Comparison of ENCODE assay signal across 9 cellular contexts in the genomic region with DNA sequence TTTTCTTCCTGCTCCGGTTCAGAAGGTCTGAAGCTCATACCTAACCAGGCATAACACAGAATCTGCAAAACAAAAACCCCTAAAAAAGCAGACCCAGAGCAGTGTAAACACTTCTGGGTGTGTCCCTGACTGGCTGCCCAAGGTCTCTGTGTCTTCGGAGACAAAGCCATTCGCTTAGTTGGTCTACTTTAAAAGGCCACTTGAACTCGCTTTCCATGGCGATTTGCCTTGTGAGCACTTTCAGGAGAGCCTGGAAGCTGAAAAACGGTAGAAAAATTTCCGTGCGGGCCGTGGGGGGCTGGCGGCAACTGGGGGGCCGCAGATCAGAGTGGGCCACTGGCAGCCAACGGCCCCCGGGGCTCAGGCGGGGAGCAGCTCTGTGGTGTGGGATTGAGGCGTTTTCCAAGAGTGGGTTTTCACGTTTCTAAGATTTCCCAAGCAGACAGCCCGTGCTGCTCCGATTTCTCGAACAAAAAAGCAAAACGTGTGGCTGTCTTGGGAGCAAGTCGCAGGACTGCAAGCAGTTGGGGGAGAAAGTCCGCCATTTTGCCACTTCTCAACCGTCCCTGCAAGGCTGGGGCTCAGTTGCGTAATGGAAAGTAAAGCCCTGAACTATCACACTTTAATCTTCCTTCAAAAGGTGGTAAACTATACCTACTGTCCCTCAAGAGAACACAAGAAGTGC. TPM values are rescaled to one million over a fixed set of nuclear protein-coding genes. Genes with fewer than 3 reads are reported as not detected.
DNase-seq lines count a peak whose midpoint lies in the region; ATAC-seq and TF ChIP-seq lines count a peak whose summit lies in the region.
"Had no signal": no experiment of that assay in that cellular context is flagged by ENCODE, and none has a peak within 500 bp of the region (broad histone marks: within the 10 kb centered on the region; RNA-seq: fewer than 3 reads in every experiment).

No MANE protein-coding gene starts in this region.

- 0 to 1% methylated on average over 17 to 24 of the region's 24 CpGs for WGBS in body of pancreas, 2 donors

- H3K27me3 Mint-ChIP-seq in mesothelial cell of epicardium (ENCODE audit: low read depth), result no peaks in the 10 kb centered on the region

- no peaks in the 10 kb centered on the region for H3K27me3 ChIP-seq in body of pancreas

- H3K36me3 Mint-ChIP-seq in mesothelial cell of epicardium, result peaks cover 8% of the 10 kb centered on the region

- peak; percentile 22 for ATAC-seq in body of pancreas
- ATAC-seq in left colon, result peak; percentile 28

- DNase-seq in COLO668 (lab: John Stamatoyannopoulos, UW; ENCODE audit: unreplicated experiment), result peak; percentile 48
- peak; percentile 97 for DNase-seq in KG1 (lab: John Stamatoyannopoulos, UW)
- DNase-seq in SW480 (ENCODE audit: low spot score), result peak; percentile 64
- peak; percentile 67 to 75 (median 71) for DNase-seq in body of pancreas
- peak; percentile 54 to 64 for DNase-seq in left colon
- DNase-seq in stimulated activated CD4-positive, alpha-beta T cell treated with anti-CD3 and anti-CD28 coated beads, TNF-alpha, amount 100 ng/mL, for 24 hours (ENCODE audit: low read depth in 3 of 3), result peak in 2 of 3 experiments; percentile 39 to 57
- DNase-seq in mesothelial cell of epicardium (ENCODE audit: low spot score in 2 of 2, unreplicated experiment in 2 of 2), result no peak
- DNase-seq in amniotic stem cell (lab: John Stamatoyannopoulos, UW), result no peak

- H3K27ac Mint-ChIP-seq in mesothelial cell of epicardium, result no peak overlapping the region
- H3K27ac Mint-ChIP-seq: T-helper 1 cell treated with Interleukin-12 subunit alpha and Interleukin-12 subunit beta and Interleukin-4 antibody, amounts not matched to agents 30 μg/mL and 1 μg/mL, for 36 hours had no signal

- no peaks in the 10 kb centered on the region for H3K9me3 Mint-ChIP-seq in mesothelial cell of epicardium
- H3K9me3 Mint-ChIP-seq: T-helper 1 cell treated with Interleukin-12 subunit alpha and Interleukin-12 subunit beta and Interleukin-4 antibody, amounts not matched to agents 30 μg/mL and 1 μg/mL, for 36 hours had no signal

- no peak for TF ChIP-seq CTCF in body of pancreas (IDR thresholded peaks at IDR 0.05)
- TF ChIP-seq CTCF in mesothelial cell of epicardium (IDR thresholded peaks at IDR 0.05; ENCODE audit: unreplicated experiment), result no peak

- intact Hi-C loops in body of pancreas (cut with DNase I) (no loop called here), left colon (cut with DNase I, micrococcal nuclease) (loop anchor here in 1 of 2 donors (5.0 kb wide), 1 partner anchor 76 kb away; the partner anchor contains the start of gene NEAT1)

- H3K4me3 Mint-ChIP-seq in mesothelial cell of epicardium, result no peak overlapping the region
- H3K4me3 Mint-ChIP-seq: T-helper 1 cell treated with Interleukin-12 subunit alpha and Interleukin-12 subunit beta and Interleukin-4 antibody, amounts not matched to agents 30 μg/mL and 1 μg/mL, for 36 hours had no signal

- peaks cover 0 to 4% of the 10 kb centered on the region in 2 donors for H3K36me3 ChIP-seq in body of pancreas (replicated peaks in 1 of 2; ENCODE audit: insufficient read depth in 1 of 2, low read depth in 2 of 2)

- H3K4me1 ChIP-seq in body of pancreas, result peaks cover 40% of the 10 kb centered on the region

- no peak for TF ChIP-seq POLR2A in body of pancreas (IDR thresholded peaks at IDR 0.05)

- peak overlapping the region; percentile 12 to 25 for H3K4me3 ChIP-seq in body of pancreas

- H3K9me3 ChIP-seq in body of pancreas, result no peaks in the 10 kb centered on the region

- H3K27ac ChIP-seq in body of pancreas, result peak overlapping the region; percentile 93 to 99 (median 98)

- H3K4me1 Mint-ChIP-seq in mesothelial cell of epicardium, result peaks cover 33% of the 10 kb centered on the region

RNA-seq across cellular contexts. Expression of gene MALAT1, which starts 0.7 kb away (rescaled TPM):
- total RNA-seq in body of pancreas (over 10,000 TPM; 10,129 to 14,092 TPM), left colon (1,000 to 10,000 TPM; 7,483 to 9,013 TPM), mesothelial cell of epicardium (15,343 to 16,172 TPM (median 16,018 TPM) in 3 replicates)

RNA-seq across cellular contexts. Expression of gene SCYL1, which starts 26.7 kb away (rescaled TPM):
- 10 to 100 TPM; 55.0 to 62.3 TPM for total RNA-seq in body of pancreas
- total RNA-seq in left colon, result 10 to 100 TPM; 58.4 to 70.8 TPM
- 83.4 to 91.1 TPM (median 89.5 TPM) in 3 replicates for total RNA-seq in mesothelial cell of epicardium

RNA-seq across cellular contexts. Expression of gene LTBP3, which starts 60.0 kb away (rescaled TPM):
- total RNA-seq in body of pancreas, result 100 to 1,000 TPM; 131 to 330 TPM
- total RNA-seq in left colon, result 10 to 100 TPM; 24.9 to 42.9 TPM
- total RNA-seq in mesothelial cell of epicardium, result 314 to 333 TPM (median 318 TPM) in 3 replicates

Comparison
In these comparisons a context has a peak if more than half of its experiments do, and no peak if none do; other contexts are left out.
1. DNase-seq: peak in COLO668 (single experiment), KG1 (single experiment), SW480 (single experiment), body of pancreas (4 of 4), left colon (2 of 2) and stimulated activated CD4-positive, alpha-beta T cell treated with anti-CD3 and anti-CD28 coated beads, TNF-alpha, amount 100 ng/mL, for 24 hours (2 of 3); none in mesothelial cell of epicardium (0 of 2) and amniotic stem cell (single experiment).